Comparison of ENCODE assay signal across 15 cellular contexts in genomic region chr2:68059769-68060525, GRCh38. TPM values are rescaled to one million over a fixed set of nuclear protein-coding genes. Genes with fewer than 3 reads are reported as not detected.
A peak's percentile ranks its signal among the peaks of the same experiment; 100 is the strongest.
DNase-seq lines count a peak whose midpoint lies in the region; ATAC-seq and TF ChIP-seq lines count a peak whose summit lies in the region.
"Had no signal": no experiment of that assay in that cellular context is flagged by ENCODE, and none has a peak within 500 bp of the region (broad histone marks: within the 10 kb centered on the region; RNA-seq: fewer than 3 reads in every experiment).

No MANE protein-coding gene starts in this region.

- H2AFZ ChIP-seq in Karpas-422 (ENCODE audit: low read length) (no peak overlapping the region), osteoblast (ENCODE audit: low read length) (no peak overlapping the region), GM23338 (no peak overlapping the region)

- TF ChIP-seq CTCF in osteoblast (IDR thresholded peaks at IDR 0.05; ENCODE audit: extremely low read depth, low read depth, low read length) (no peak), GM23338 (conservative IDR thresholded peaks at IDR 0.05; ENCODE audit: low read depth in 2 of 2) (no peak)

- H3K9me2 ChIP-seq in Karpas-422 (replicated peaks; ENCODE audit: insufficient read depth, low read length) = no peaks in the 10 kb centered on the region
- 0 out of 2 replicates have a peak, but pooled peaks cover 3% of the 10 kb centered on the region for H3K9me2 ChIP-seq in GM23338 (ENCODE audit: insufficient read depth)

- DNase-seq in COLO829 (ENCODE audit: low spot score) (peak; percentile 66), Karpas-422 (no peak), epithelial cell of prostate (ENCODE audit: low read depth, low spot score) (peak; percentile 59), osteoblast (ENCODE audit: insufficient read length, low spot score, missing footprints) (peak; percentile 83), pons (ENCODE audit: low spot score) (no peak), GM23338 (ENCODE audit: low spot score) (no peak)
- DNase-seq: activated CD8-positive, alpha-beta memory T cell treated with anti-CD3 and anti-CD28 coated beads, Interleukin-2, amount 50 U/mL, for 4 hours; aorta; kidney glomerular epithelial cell; NCI-H2029; NCI-H82; SIG-M5 had no signal

- H3K4me2 ChIP-seq in Karpas-422 (ENCODE audit: low read depth, low read length, poor library complexity, severe bottlenecking) = peak overlapping the region; percentile 2
- peak overlapping the region; percentile 46 for H3K4me2 ChIP-seq in osteoblast (ENCODE audit: insufficient read depth, low read length)
- no peak overlapping the region for H3K4me2 ChIP-seq in GM23338

- no peaks in the 10 kb centered on the region for H3K36me3 Mint-ChIP-seq in GM23338 (ENCODE audit: low read depth)

- H3K4me1 Mint-ChIP-seq in GM23338 = peaks cover 7% of the 10 kb centered on the region; the same call in 2 of the 3 replicates

- H3F3A ChIP-seq in GM23338 (replicated peaks; ENCODE audit: low read depth) = no peaks in the 10 kb centered on the region

- H4K20me1 ChIP-seq in Karpas-422 (ENCODE audit: insufficient read depth, low read depth, low read length) (peaks cover 24% of the 10 kb centered on the region), osteoblast (ENCODE audit: insufficient read depth, low read length) (peaks cover 29% of the 10 kb centered on the region), GM23338 (replicated peaks; ENCODE audit: insufficient read depth) (peaks cover 24% of the 10 kb centered on the region)

- H3K27me3 Mint-ChIP-seq in GM23338 (ENCODE audit: insufficient read depth, low read depth, poor library complexity) = peaks cover 1% of the 10 kb centered on the region

- H3K36me3 ChIP-seq in Karpas-422 (ENCODE audit: insufficient read depth, low read length) = no peaks in the 10 kb centered on the region
- H3K36me3 ChIP-seq in osteoblast (ENCODE audit: insufficient read depth, low read length) = no peaks in the 10 kb centered on the region
- H3K36me3 ChIP-seq in GM23338 (ENCODE audit: insufficient read depth) = no peaks in the 10 kb centered on the region
- H3K36me3 ChIP-seq: suprapubic skin had no signal

- no peak overlapping the region for H3K27ac Mint-ChIP-seq in GM23338

- H3K9me3 Mint-ChIP-seq in GM23338 = no peaks in the 10 kb centered on the region; the same call in 1 of the 3 replicates

- H3K4me3 ChIP-seq in Karpas-422 (ENCODE audit: low read length) = no peak overlapping the region
- H3K4me3 ChIP-seq in osteoblast (ENCODE audit: insufficient read depth, low read length) = peak overlapping the region; percentile 2
- no peak overlapping the region for H3K4me3 ChIP-seq in GM23338
- H3K4me3 ChIP-seq: suprapubic skin had no signal

- no peak for ATAC-seq in GM19351 (IDR thresholded peaks at IDR 0.05; ENCODE audit: unreplicated experiment)
- no peak for ATAC-seq in GM23338

- H3K4me1 ChIP-seq in Karpas-422 (ENCODE audit: low read length) = peaks cover 42% of the 10 kb centered on the region
- peaks cover 19% of the 10 kb centered on the region for H3K4me1 ChIP-seq in osteoblast (ENCODE audit: insufficient read depth, low read length)
- peaks cover 16% of the 10 kb centered on the region for H3K4me1 ChIP-seq in GM23338 (ENCODE audit: insufficient read depth)

- no peaks in the 10 kb centered on the region for H3K27me3 ChIP-seq in Karpas-422 (ENCODE audit: low read length)
- H3K27me3 ChIP-seq in osteoblast (ENCODE audit: insufficient read depth, low read length) = no peaks in the 10 kb centered on the region
- no peaks in the 10 kb centered on the region for H3K27me3 ChIP-seq in GM23338 (ENCODE audit: insufficient read depth)
- H3K27me3 ChIP-seq: suprapubic skin had no signal

- no peak overlapping the region for H3K4me3 Mint-ChIP-seq in GM23338

- H3K9me3 ChIP-seq in Karpas-422 (ENCODE audit: low read length) (no peaks in the 10 kb centered on the region), osteoblast (ENCODE audit: low read depth, low read length) (no peaks in the 10 kb centered on the region)
- H3K9me3 ChIP-seq: suprapubic skin had no signal

- H3K9ac ChIP-seq in Karpas-422 (ENCODE audit: low read length) = no peak overlapping the region

- no peak overlapping the region for H3K27ac ChIP-seq in Karpas-422 (ENCODE audit: low read length)
- H3K27ac ChIP-seq in epithelial cell of prostate = peak overlapping the region; percentile 90
- H3K27ac ChIP-seq in osteoblast (ENCODE audit: low read depth, low read length) = peak overlapping the region; percentile 53
- no peak overlapping the region for H3K27ac ChIP-seq in GM23338 (ENCODE audit: low read depth)
- H3K27ac ChIP-seq: suprapubic skin, VCaP had no signal

- H3K79me2 ChIP-seq in Karpas-422 (ENCODE audit: low read length) = peaks cover 79% of the 10 kb centered on the region
- H3K79me2 ChIP-seq in osteoblast (ENCODE audit: insufficient read depth, low read length) = peaks cover 77% of the 10 kb centered on the region
- peaks cover 78% of the 10 kb centered on the region for H3K79me2 ChIP-seq in GM23338 (replicated peaks; ENCODE audit: insufficient read depth)

TF ChIP-seq in GM23338, 12 proteins besides CTCF, POLR2A, EP300 and RAD21 (continues in another document):
- TF ChIP-seq ZNF331 (CRISPR knock-in tag; IDR thresholded peaks at IDR 0.05; ENCODE audit: low read depth) (no peak), ETS1 (IDR thresholded peaks at IDR 0.05) (no peak), REST (IDR thresholded peaks at IDR 0.05; ENCODE audit: unreplicated experiment) (no peak), NANOG (IDR thresholded peaks at IDR 0.05; ENCODE audit: borderline replicate concordance) (no peak), POLR2AphosphoS5 (IDR thresholded peaks at IDR 0.05; ENCODE audit: low read depth) (no peak), JUNB (IDR thresholded peaks at IDR 0.05; ENCODE audit: unreplicated experiment) (no peak), STAT1 (IDR thresholded peaks at IDR 0.05; ENCODE audit: unreplicated experiment) (no peak), EZH2 (IDR thresholded peaks at IDR 0.05; ENCODE audit: low read depth, unreplicated experiment) (no peak)

RNA-seq across cellular contexts. Expression of gene C1D, which starts 2.9 kb away (rescaled TPM):
- 53.6 and 86.7 TPM in 2 replicates for total RNA-seq in Karpas-422 (2014; rRNA removed; shearing (Covaris generic); ENCODE audit: low replicate concordance)
- 24.8 and 25.7 TPM in 2 replicates for total RNA-seq in osteoblast
- 29.6 and 30.1 TPM in 2 replicates for total RNA-seq in GM23338 (2014; rRNA removed; shearing (Covaris generic))
- 36.6 and 39.7 TPM in 2 replicates for polyA plus RNA-seq in GM23338 (2016; fragmentation: Nextera tagmentation; extraction: Ambion mirVana)

Comparison
In these comparisons a context has a peak if more than half of its experiments do, and no peak if none do; other contexts are left out.
1. DNase-seq: peak in COLO829 (single experiment), epithelial cell of prostate (single experiment) and osteoblast (single experiment); none in Karpas-422 (single experiment), pons (single experiment) and GM23338 (single experiment).
2. H3K27ac ChIP-seq: peak in epithelial cell of prostate (single experiment) and osteoblast (single experiment); none in Karpas-422 (single experiment) and GM23338 (single experiment).